Comparison of ENCODE assay signal across 10 cellular contexts in the genomic region with DNA sequence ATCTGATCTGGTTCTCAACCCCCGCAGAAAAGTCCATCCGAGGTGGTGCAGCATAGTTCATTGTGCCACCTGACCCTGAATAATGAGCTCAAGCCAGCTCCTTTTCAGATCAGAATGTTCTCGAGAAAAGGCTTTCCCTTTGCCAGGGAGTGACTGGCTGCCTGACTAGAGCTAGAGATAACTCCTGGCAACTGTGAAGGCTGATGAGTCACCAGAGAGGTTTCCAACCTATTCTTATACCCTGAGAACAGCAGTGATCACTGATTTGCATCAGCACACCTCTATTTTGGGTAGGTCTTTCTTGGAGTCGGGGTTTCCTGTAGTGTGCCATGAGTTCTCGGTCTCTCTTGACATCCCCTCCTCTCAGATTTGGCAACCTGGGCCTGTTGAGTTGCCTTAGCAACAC.
A peak's percentile ranks its signal among the peaks of the same experiment; 100 is the strongest.
DNase-seq lines count a peak whose midpoint lies in the region; ATAC-seq, FAIRE-seq and TF ChIP-seq lines count a peak whose summit lies in the region.
"Had no signal": no experiment of that assay in that cellular context is flagged by ENCODE, and none has a peak within 500 bp of the region (broad histone marks: within the 10 kb centered on the region; RNA-seq: fewer than 3 reads in every experiment).

No MANE protein-coding gene starts in this region.

- TF ChIP-seq POLR2A in A549 (IDR thresholded peaks at IDR 0.05; ENCODE audit: low read length), result no peak
- TF ChIP-seq POLR2A in transverse colon (IDR thresholded peaks at IDR 0.05), result no peak

- CTCF ChIA-PET in A549 (lab: Yijun Ruan, JAX), result interaction anchor here (1.0 to 1.3 kb wide), 2 partner anchors 57 to 222 kb away, joined by 3 to 4 read pairs; no protein-coding TSS in a partner anchor

- intact Hi-C loops in left lung (cut with DNase I), result no loop called here
- intact Hi-C loops in transverse colon (cut with DNase I; ENCODE audit: low total_unique reads), result no loop called here

- in situ Hi-C loops in transverse colon (cut with MboI; ENCODE audit: low pct_ligation_motif_present in 1 of 4, low pct_unique_long_range_greater_than_20kb in 1 of 4, low sequenced_read_pairs in 3 of 4), result no loop called here

- H3K4me1 ChIP-seq in A549, result peaks cover 22% of the 10 kb centered on the region
- H3K4me1 ChIP-seq in left lung, result peaks cover 4 to 9% of the 10 kb centered on the region in 2 donors
- H3K4me1 ChIP-seq in transverse colon, result peaks cover 0 to 15% (median 8%) of the 10 kb centered on the region in 4 donors

- TF ChIP-seq RAD21 in A549 (conservative IDR thresholded peaks at IDR 0.05 in 1 of 2, IDR thresholded peaks at IDR 0.05 in 1 of 2), result no peak

- TF ChIP-seq CTCF in A549 (IDR thresholded peaks at IDR 0.05) (no peak), left lung (IDR thresholded peaks at IDR 0.05) (no peak), transverse colon (IDR thresholded peaks at IDR 0.05) (no peak)

- TF ChIP-seq EP300 in A549 (IDR thresholded peaks at IDR 0.05) (no peak), transverse colon (IDR thresholded peaks at IDR 0.05; ENCODE audit: low read depth) (no peak)

- H3K4me3 ChIP-seq in A549, result no peak overlapping the region
- no peak overlapping the region for H3K4me3 ChIP-seq in left lung
- H3K4me3 ChIP-seq in transverse colon, result no peak overlapping the region

- DNase-seq in A549 (ENCODE audit: low read depth in 1 of 2, low spot score in 1 of 2), result peak; percentile 36 to 38
- peak; percentile 91 for DNase-seq in astrocyte of the hippocampus (ENCODE audit: low read depth, low spot score)
- no peak for DNase-seq in left lung
- no peak for DNase-seq in SIG-M5 treated with dmso at 0.1 percent for 504 hours (lab: John Stamatoyannopoulos, UW; ENCODE audit: unreplicated experiment)
- DNase-seq in transverse colon, result no peak
- DNase-seq in Kasumi-1 (lab: John Stamatoyannopoulos, UW), result no peak
- DNase-seq: activated B cell treated with CpG ODN at 0.5 μM for 24 hours, naive B cell had no signal

- H3K27ac ChIP-seq in A549 (peak overlapping the region; percentile 65 to 66), left lung (no peak overlapping the region), transverse colon (peak overlapping the region in 2 of 4 donors; percentile 30 to 41)

- ATAC-seq in A549 (peak; percentile 86 to 87), GM18909 (IDR thresholded peaks at IDR 0.05; ENCODE audit: poor library complexity, unreplicated experiment) (peak; percentile 56), HG03378 (IDR thresholded peaks at IDR 0.05; ENCODE audit: unreplicated experiment) (peak; percentile 68), left lung (peak; percentile 70)

- no peak for FAIRE-seq in A549 (lab: Jason Lieb, UNC)

- no peaks in the 10 kb centered on the region for H3K36me3 ChIP-seq in left lung
- H3K36me3 ChIP-seq in transverse colon, result no peaks in the 10 kb centered on the region

- H3K27me3 ChIP-seq in left lung (no peaks in the 10 kb centered on the region), transverse colon (no peaks in the 10 kb centered on the region)

- no peaks in the 10 kb centered on the region for H3K9me3 ChIP-seq in A549
- no peaks in the 10 kb centered on the region for H3K9me3 ChIP-seq in left lung
- H3K9me3 ChIP-seq in transverse colon, result no peaks in the 10 kb centered on the region

- POLR2A ChIA-PET in A549 (lab: Yijun Ruan, JAX), result interaction anchor here (1.1 kb wide), 1 partner anchor 9 kb away, joined by 3 read pairs; no protein-coding TSS in a partner anchor

- peak overlapping the region; percentile 42; the same call in 2 of the 3 replicates for H3K4me2 ChIP-seq in A549

- WGBS in A549 (ENCODE audit: missing lambda C conversion rate), result 68% methylated on average over 5 of the region's 5 CpGs
- WGBS in transverse colon (ENCODE audit: low coverage in 1 of 2), 2 donors, result 58 to 75% methylated on average over 3 to 5 of the region's 5 CpGs

TF ChIP-seq in A549, 52 proteins besides CTCF, POLR2A, EP300 and RAD21:
- TF ChIP-seq CBX2 (IDR thresholded peaks at IDR 0.05; ENCODE audit: borderline replicate concordance, low read depth) (no peak), FOSL2 (IDR thresholded peaks at IDR 0.05) (peak; percentile 59; the same call in 1 of the 2 replicates), FOSL2 (CRISPR knock-in tag; IDR thresholded peaks at IDR 0.05) (peak; percentile 68)

Comparison
In these comparisons a context has a peak if more than half of its experiments do, and no peak if none do; other contexts are left out.
1. DNase-seq: peak in A549 (2 of 2) and astrocyte of the hippocampus (single experiment); none in left lung (0 of 2), SIG-M5 treated with dmso at 0.1 percent for 504 hours (single experiment), transverse colon (single experiment) and Kasumi-1 (0 of 2).
2. H3K27ac ChIP-seq: peak in A549 (2 of 2); none in left lung (0 of 2).
3. Peak in every context shown above with its lines, with median percentiles within 50 percentile points of each other: ATAC-seq.